1 cellular context compared by ENCODE assay signal in the genomic region with DNA sequence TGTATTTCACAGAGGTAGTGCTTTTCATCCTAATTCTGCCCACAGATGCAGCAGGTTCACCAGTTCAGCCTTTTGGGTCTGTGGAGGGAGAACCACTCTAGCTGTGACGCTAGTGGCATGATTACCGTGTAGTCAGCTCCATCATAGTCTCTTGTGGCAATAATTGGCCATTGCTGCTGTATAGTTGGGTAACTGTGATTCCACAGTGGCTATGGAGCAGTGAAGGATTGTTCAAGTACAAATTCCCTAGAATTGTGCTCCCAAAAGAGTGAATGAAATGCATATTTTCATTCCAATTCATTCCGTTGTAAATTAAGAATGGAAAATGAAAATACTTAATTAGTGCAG.
TF ChIP-seq lines count a peak whose summit lies in the region.

No MANE protein-coding gene starts in this region.

TF ChIP-seq in H1, 55 proteins besides CTCF, POLR2A, EP300 and RAD21:
- no peak for TF ChIP-seq TAF7 (optimal IDR thresholded peaks at IDR 0.05; ENCODE audit: borderline replicate concordance, low read depth, low read length)
- no peak for TF ChIP-seq CHD2 (IDR thresholded peaks at IDR 0.05; ENCODE audit: low read length)
- no peak for TF ChIP-seq EGR1 (IDR thresholded peaks at IDR 0.05; ENCODE audit: borderline replicate concordance, low read depth, low read length)
- no peak for TF ChIP-seq BACH1 (IDR thresholded peaks at IDR 0.05; ENCODE audit: low read length)
- TF ChIP-seq JUND (IDR thresholded peaks at IDR 0.05; ENCODE audit: low read length): no peak
- TF ChIP-seq CHD1 (IDR thresholded peaks at IDR 0.05; ENCODE audit: low read depth, low read length): no peak
- TF ChIP-seq BRCA1 (IDR thresholded peaks at IDR 0.05; ENCODE audit: low read depth, low read length): no peak
- no peak for TF ChIP-seq SP1 (IDR thresholded peaks at IDR 0.05; ENCODE audit: low read depth, low read length)
- TF ChIP-seq SUZ12 (IDR thresholded peaks at IDR 0.05; ENCODE audit: low read length): no peak
- no peak for TF ChIP-seq RNF2 (IDR thresholded peaks at IDR 0.05; ENCODE audit: borderline replicate concordance, low read depth, low read length, missing control alignments, poor library complexity, severe bottlenecking)
- TF ChIP-seq RFX5 (IDR thresholded peaks at IDR 0.05; ENCODE audit: borderline replicate concordance, low read depth, low read length): no peak
- TF ChIP-seq YY1 (IDR thresholded peaks at IDR 0.05; ENCODE audit: low read depth, low read length): no peak
- TF ChIP-seq TBP (IDR thresholded peaks at IDR 0.05; ENCODE audit: low read depth, low read length): no peak
- no peak for TF ChIP-seq CTBP2 (IDR thresholded peaks at IDR 0.05; ENCODE audit: borderline replicate concordance, insufficient read depth, insufficient read length, low read length)
